ENCODE assay signal across 9 cellular contexts in genomic region chr6:6885521-6886088, GRCh38.
DNase-seq lines count a peak whose midpoint lies in the region; ATAC-seq, FAIRE-seq and TF ChIP-seq lines count a peak whose summit lies in the region.
"Had no signal": no experiment of that assay in that cellular context is flagged by ENCODE, and none has a peak within 500 bp of the region (broad histone marks: within the 10 kb centered on the region; RNA-seq: fewer than 3 reads in every experiment).

No MANE protein-coding gene starts in this region.

- intact Hi-C loops in CD14-positive monocyte (cut with micrococcal nuclease) = loop anchor here in 1 of 2 donors (10.0 kb wide), 1 partner anchor 71 kb away; no protein-coding TSS in a partner anchor
- intact Hi-C loops in Right ventricle myocardium inferior (cut with DNase I) = no loop called here
- intact Hi-C loops in pancreas (cut with DNase I) = no loop called here
- intact Hi-C loops in activated T-helper 1 cell treated with anti-CD3 and anti-CD28 coated beads, Interleukin-12 subunit alpha, Interleukin-12 subunit beta, Interleukin-2, Interleukin-4 antibody, amounts not matched to agents 30 ng/mL and 10 ng/mL and 1 ng/mL, durations not matched to agents 14 hours and 24 hours and 36 hours (cut with micrococcal nuclease) = no loop called here

- H3K4me1 Mint-ChIP-seq in CD14-positive monocyte = peaks cover 90% of the 10 kb centered on the region
- no peaks in the 10 kb centered on the region for H3K4me1 Mint-ChIP-seq in activated T-helper 1 cell treated with anti-CD3 and anti-CD28 coated beads, Interleukin-12 subunit alpha, Interleukin-12 subunit beta, Interleukin-2, Interleukin-4 antibody, amounts not matched to agents 30 ng/mL and 10 ng/mL and 1 ng/mL, durations not matched to agents 14 hours and 24 hours and 36 hours (ENCODE audit: low read depth)

- DNase-seq in CD14-positive monocyte (ENCODE audit: low spot score) = peak; percentile 93
- DNase-seq in Right ventricle myocardium inferior (ENCODE audit: missing footprints) = peak; percentile 87
- DNase-seq in pancreas = peak in 1 of 6 donors; percentile 61
- no peak for DNase-seq in AG08396 (ENCODE audit: low spot score)
- DNase-seq in mesenteric fat pad (ENCODE audit: low spot score) = no peak
- no peak for DNase-seq in NCI-H446 treated with DMSO at 0.1 percent for 48 hours (lab: John Stamatoyannopoulos, UW)
- DNase-seq in activated T-helper 1 cell treated with anti-CD3 and anti-CD28 coated beads, Interleukin-12 subunit alpha, Interleukin-12 subunit beta, Interleukin-2, Interleukin-4 antibody, amounts not matched to agents 30 ng/mL and 10 ng/mL and 1 ng/mL, durations not matched to agents 14 hours and 24 hours and 36 hours (ENCODE audit: low spot score) = no peak
- DNase-seq: CD8-positive, alpha-beta T cell had no signal

- H3K4me1 ChIP-seq in pancreas = no peaks in the 10 kb centered on the region

- no peak for TF ChIP-seq CTCF in CD14-positive monocyte (IDR thresholded peaks at IDR 0.05)
- no peak for TF ChIP-seq CTCF in pancreas (IDR thresholded peaks at IDR 0.05)

- ATAC-seq in Right ventricle myocardium inferior (peak; percentile 61), pancreas (peak in 3 of 4 donors; percentile 47 to 78 (median 75))
- ATAC-seq: CD8-positive, alpha-beta T cell had no signal

- 88 to 92% methylated on average over 15 of the region's 15 CpGs for WGBS in pancreas, 2 donors

- peaks cover 0 to 6% (median 2%) of the 10 kb centered on the region in 7 donors for H3K9me3 Mint-ChIP-seq in CD14-positive monocyte
- H3K9me3 Mint-ChIP-seq in activated T-helper 1 cell treated with anti-CD3 and anti-CD28 coated beads, Interleukin-12 subunit alpha, Interleukin-12 subunit beta, Interleukin-2, Interleukin-4 antibody, amounts not matched to agents 30 ng/mL and 10 ng/mL and 1 ng/mL, durations not matched to agents 14 hours and 24 hours and 36 hours = no peaks in the 10 kb centered on the region
- H3K9me3 Mint-ChIP-seq: CD8-positive, alpha-beta T cell had no signal

- no peaks in the 10 kb centered on the region for H3K36me3 ChIP-seq in pancreas

- H3K27me3 ChIP-seq in pancreas = no peaks in the 10 kb centered on the region

- peaks cover 0 to 5% (median 0%) of the 10 kb centered on the region in 3 donors for H3K27me3 Mint-ChIP-seq in CD14-positive monocyte (ENCODE audit: low read depth in 3 of 3)
- H3K27me3 Mint-ChIP-seq in activated T-helper 1 cell treated with anti-CD3 and anti-CD28 coated beads, Interleukin-12 subunit alpha, Interleukin-12 subunit beta, Interleukin-2, Interleukin-4 antibody, amounts not matched to agents 30 ng/mL and 10 ng/mL and 1 ng/mL, durations not matched to agents 14 hours and 24 hours and 36 hours (ENCODE audit: insufficient read depth) = no peaks in the 10 kb centered on the region

- peak overlapping the region in 2 of 4 donors; percentile 33 to 54 for H3K27ac ChIP-seq in pancreas

- peaks cover 0 to 5% of the 10 kb centered on the region in 2 donors for H3K36me3 Mint-ChIP-seq in CD14-positive monocyte
- H3K36me3 Mint-ChIP-seq in activated T-helper 1 cell treated with anti-CD3 and anti-CD28 coated beads, Interleukin-12 subunit alpha, Interleukin-12 subunit beta, Interleukin-2, Interleukin-4 antibody, amounts not matched to agents 30 ng/mL and 10 ng/mL and 1 ng/mL, durations not matched to agents 14 hours and 24 hours and 36 hours (ENCODE audit: low read depth) = no peaks in the 10 kb centered on the region
- H3K36me3 Mint-ChIP-seq: CD8-positive, alpha-beta T cell had no signal

- FAIRE-seq in pancreas (lab: Jason Lieb, UNC) = no peak

- no peaks in the 10 kb centered on the region for H3K9me3 ChIP-seq in pancreas

- no peak overlapping the region for H3K4me3 ChIP-seq in pancreas

- H3K4me3 Mint-ChIP-seq in CD14-positive monocyte = peak overlapping the region; percentile 70 to 87
- no peak overlapping the region for H3K4me3 Mint-ChIP-seq in activated T-helper 1 cell treated with anti-CD3 and anti-CD28 coated beads, Interleukin-12 subunit alpha, Interleukin-12 subunit beta, Interleukin-2, Interleukin-4 antibody, amounts not matched to agents 30 ng/mL and 10 ng/mL and 1 ng/mL, durations not matched to agents 14 hours and 24 hours and 36 hours
- H3K4me3 Mint-ChIP-seq: CD8-positive, alpha-beta T cell had no signal

- peak overlapping the region; percentile 98 to 100 (median 99) for H3K27ac Mint-ChIP-seq in CD14-positive monocyte
- no peak overlapping the region for H3K27ac Mint-ChIP-seq in activated T-helper 1 cell treated with anti-CD3 and anti-CD28 coated beads, Interleukin-12 subunit alpha, Interleukin-12 subunit beta, Interleukin-2, Interleukin-4 antibody, amounts not matched to agents 30 ng/mL and 10 ng/mL and 1 ng/mL, durations not matched to agents 14 hours and 24 hours and 36 hours
- H3K27ac Mint-ChIP-seq: CD8-positive, alpha-beta T cell had no signal

TF ChIP-seq in PFSK-1, 5 proteins besides CTCF, POLR2A, EP300 and RAD21:
- TF ChIP-seq FOXP2 (optimal IDR thresholded peaks at IDR 0.05; ENCODE audit: borderline replicate concordance, extremely low read depth, extremely low read length, insufficient read depth) (peak; percentile 38), POLR2AphosphoS5 (IDR thresholded peaks at IDR 0.05; ENCODE audit: low read depth, low read length) (no peak)

Comparison
In these comparisons a context has a peak if more than half of its experiments do, and no peak if none do; other contexts are left out.
1. DNase-seq: peak in CD14-positive monocyte (single experiment) and Right ventricle myocardium inferior (single experiment); none in AG08396 (single experiment), mesenteric fat pad (single experiment), NCI-H446 treated with DMSO at 0.1 percent for 48 hours (single experiment) and activated T-helper 1 cell treated with anti-CD3 and anti-CD28 coated beads, Interleukin-12 subunit alpha, Interleukin-12 subunit beta, Interleukin-2, Interleukin-4 antibody, amounts not matched to agents 30 ng/mL and 10 ng/mL and 1 ng/mL, durations not matched to agents 14 hours and 24 hours and 36 hours (single experiment).